Comparison of ENCODE assay signal across 1 cellular context in the genomic region with DNA sequence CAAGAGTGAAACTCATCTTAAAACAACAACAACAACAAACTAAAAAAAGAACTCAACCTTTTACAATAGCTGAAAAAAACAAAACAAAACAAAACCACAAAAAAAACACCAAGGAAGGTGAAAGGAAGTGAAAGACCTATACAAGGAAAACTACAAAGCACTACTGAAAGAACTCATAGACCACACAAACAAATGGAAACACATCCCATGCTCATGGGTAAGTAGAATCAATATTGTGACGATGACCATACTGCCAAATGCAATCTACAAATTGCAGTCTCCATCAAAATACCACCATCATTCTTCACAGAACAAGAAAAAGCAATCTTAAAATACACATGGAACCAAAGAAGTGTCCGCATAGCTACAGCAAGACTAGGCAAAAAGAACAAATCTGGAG.
TF ChIP-seq lines count a peak whose summit lies in the region.

No MANE protein-coding gene starts in this region.

TF ChIP-seq in WTC11, 78 proteins besides CTCF, POLR2A, EP300 and RAD21:
- TF ChIP-seq NFE2L1 (CRISPR knock-in tag; IDR thresholded peaks at IDR 0.05) (no peak), TEAD4 (CRISPR knock-in tag; IDR thresholded peaks at IDR 0.05) (no peak), ZBTB21 (CRISPR knock-in tag; IDR thresholded peaks at IDR 0.05; ENCODE audit: borderline replicate concordance) (no peak), ZNF263 (CRISPR knock-in tag; IDR thresholded peaks at IDR 0.05; ENCODE audit: low read depth) (no peak), ESRRA (CRISPR knock-in tag; IDR thresholded peaks at IDR 0.05; ENCODE audit: borderline replicate concordance) (no peak), MYBL2 (CRISPR knock-in tag; IDR thresholded peaks at IDR 0.05) (no peak), NR3C1 (CRISPR knock-in tag; conservative IDR thresholded peaks at IDR 0.05; ENCODE audit: low read depth) (no peak), ZNF121 (CRISPR knock-in tag; IDR thresholded peaks at IDR 0.05) (no peak), GTF2I (CRISPR knock-in tag; conservative IDR thresholded peaks at IDR 0.05) (no peak)
- TF ChIP-seq, protein P1, sequence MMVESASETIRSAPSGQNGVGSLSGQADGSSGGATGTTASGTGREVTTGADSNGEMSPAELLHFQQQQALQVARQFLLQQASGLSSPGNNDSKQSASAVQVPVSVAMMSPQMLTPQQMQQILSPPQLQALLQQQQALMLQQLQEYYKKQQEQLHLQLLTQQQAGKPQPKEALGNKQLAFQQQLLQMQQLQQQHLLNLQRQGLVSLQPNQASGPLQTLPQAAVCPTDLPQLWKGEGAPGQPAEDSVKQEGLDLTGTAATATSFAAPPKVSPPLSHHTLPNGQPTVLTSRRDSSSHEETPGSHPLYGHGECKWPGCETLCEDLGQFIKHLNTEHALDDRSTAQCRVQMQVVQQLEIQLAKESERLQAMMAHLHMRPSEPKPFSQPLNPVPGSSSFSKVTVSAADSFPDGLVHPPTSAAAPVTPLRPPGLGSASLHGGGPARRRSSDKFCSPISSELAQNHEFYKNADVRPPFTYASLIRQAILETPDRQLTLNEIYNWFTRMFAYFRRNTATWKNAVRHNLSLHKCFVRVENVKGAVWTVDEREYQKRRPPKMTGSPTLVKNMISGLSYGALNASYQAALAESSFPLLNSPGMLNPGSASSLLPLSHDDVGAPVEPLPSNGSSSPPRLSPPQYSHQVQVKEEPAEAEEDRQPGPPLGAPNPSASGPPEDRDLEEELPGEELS (CRISPR knock-in tag; IDR thresholded peaks at IDR 0.05): no peak
- TF ChIP-seq, protein P2, sequence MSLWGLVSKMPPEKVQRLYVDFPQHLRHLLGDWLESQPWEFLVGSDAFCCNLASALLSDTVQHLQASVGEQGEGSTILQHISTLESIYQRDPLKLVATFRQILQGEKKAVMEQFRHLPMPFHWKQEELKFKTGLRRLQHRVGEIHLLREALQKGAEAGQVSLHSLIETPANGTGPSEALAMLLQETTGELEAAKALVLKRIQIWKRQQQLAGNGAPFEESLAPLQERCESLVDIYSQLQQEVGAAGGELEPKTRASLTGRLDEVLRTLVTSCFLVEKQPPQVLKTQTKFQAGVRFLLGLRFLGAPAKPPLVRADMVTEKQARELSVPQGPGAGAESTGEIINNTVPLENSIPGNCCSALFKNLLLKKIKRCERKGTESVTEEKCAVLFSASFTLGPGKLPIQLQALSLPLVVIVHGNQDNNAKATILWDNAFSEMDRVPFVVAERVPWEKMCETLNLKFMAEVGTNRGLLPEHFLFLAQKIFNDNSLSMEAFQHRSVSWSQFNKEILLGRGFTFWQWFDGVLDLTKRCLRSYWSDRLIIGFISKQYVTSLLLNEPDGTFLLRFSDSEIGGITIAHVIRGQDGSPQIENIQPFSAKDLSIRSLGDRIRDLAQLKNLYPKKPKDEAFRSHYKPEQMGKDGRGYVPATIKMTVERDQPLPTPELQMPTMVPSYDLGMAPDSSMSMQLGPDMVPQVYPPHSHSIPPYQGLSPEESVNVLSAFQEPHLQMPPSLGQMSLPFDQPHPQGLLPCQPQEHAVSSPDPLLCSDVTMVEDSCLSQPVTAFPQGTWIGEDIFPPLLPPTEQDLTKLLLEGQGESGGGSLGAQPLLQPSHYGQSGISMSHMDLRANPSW (CRISPR knock-in tag; conservative IDR thresholded peaks at IDR 0.05; ENCODE audit: low read depth): no peak
- TF ChIP-seq, protein P3, sequence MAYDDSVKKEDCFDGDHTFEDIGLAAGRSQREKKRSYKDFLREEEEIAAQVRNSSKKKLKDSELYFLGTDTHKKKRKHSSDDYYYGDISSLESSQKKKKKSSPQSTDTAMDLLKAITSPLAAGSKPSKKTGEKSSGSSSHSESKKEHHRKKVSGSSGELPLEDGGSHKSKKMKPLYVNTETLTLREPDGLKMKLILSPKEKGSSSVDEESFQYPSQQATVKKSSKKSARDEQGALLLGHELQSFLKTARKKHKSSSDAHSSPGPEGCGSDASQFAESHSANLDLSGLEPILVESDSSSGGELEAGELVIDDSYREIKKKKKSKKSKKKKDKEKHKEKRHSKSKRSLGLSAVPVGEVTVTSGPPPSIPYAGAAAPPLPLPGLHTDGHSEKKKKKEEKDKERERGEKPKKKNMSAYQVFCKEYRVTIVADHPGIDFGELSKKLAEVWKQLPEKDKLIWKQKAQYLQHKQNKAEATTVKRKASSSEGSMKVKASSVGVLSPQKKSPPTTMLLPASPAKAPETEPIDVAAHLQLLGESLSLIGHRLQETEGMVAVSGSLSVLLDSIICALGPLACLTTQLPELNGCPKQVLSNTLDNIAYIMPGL (CRISPR knock-in tag; IDR thresholded peaks at IDR 0.05): no peak
TF ChIP-seq in WTC11: peak in this region for 0.
